21 cellular contexts compared by ENCODE assay signal in genomic region chr18:12313530-12314245, GRCh38. TPM values are rescaled to one million over a fixed set of nuclear protein-coding genes. Genes with fewer than 3 reads are reported as not detected.
DNase-seq lines count a peak whose midpoint lies in the region; ATAC-seq and TF ChIP-seq lines count a peak whose summit lies in the region.
"Had no signal": no experiment of that assay in that cellular context is flagged by ENCODE, and none has a peak within 500 bp of the region (broad histone marks: within the 10 kb centered on the region; RNA-seq: fewer than 3 reads in every experiment).

No MANE protein-coding gene starts in this region.

- TF ChIP-seq EP300 in suprapubic skin (IDR thresholded peaks at IDR 0.05), result no peak

- no peak overlapping the region for H3K4me2 ChIP-seq in mesenchymal stem cell (ENCODE audit: low read length, poor library complexity, severe bottlenecking)

- H4K8ac ChIP-seq in mesenchymal stem cell (ENCODE audit: low read length), result no peak overlapping the region

- H3K9me3 ChIP-seq in mesenchymal stem cell (ENCODE audit: control insufficient read depth, low read length), result peaks cover 11% of the 10 kb centered on the region
- no peaks in the 10 kb centered on the region for H3K9me3 ChIP-seq in suprapubic skin
- peaks cover 0 to 6% (median 0%) of the 10 kb centered on the region in 3 donors for H3K9me3 ChIP-seq in gastrocnemius medialis
- no peaks in the 10 kb centered on the region for H3K9me3 ChIP-seq in colonic mucosa

- no peak overlapping the region for H3K14ac ChIP-seq in mesenchymal stem cell (ENCODE audit: low read length in 2 of 2)

- TF ChIP-seq CTCF in chondrocyte (IDR thresholded peaks at IDR 0.05) (no peak), suprapubic skin (IDR thresholded peaks at IDR 0.05) (no peak), foreskin keratinocyte (conservative IDR thresholded peaks at IDR 0.05) (no peak), gastrocnemius medialis (IDR thresholded peaks at IDR 0.05 in 4 of 5, conservative IDR thresholded peaks at IDR 0.05 in 1 of 5) (no peak), colonic mucosa (IDR thresholded peaks at IDR 0.05) (no peak)

- H3K9ac ChIP-seq in mesenchymal stem cell (ENCODE audit: low read length), result peak overlapping the region; percentile 86
- H3K9ac ChIP-seq in colonic mucosa (ENCODE audit: low read depth in 2 of 2, low read length in 2 of 2), result no peak overlapping the region

- peak; percentile 15 for DNase-seq in NCI-H2171 treated with DMSO at 0.1 percent for 48 hours (lab: John Stamatoyannopoulos, UW)
- no peak for DNase-seq in NCI-H2171 (lab: John Stamatoyannopoulos, UW)
- no peak for DNase-seq in chondrocyte (ENCODE audit: low spot score)
- no peak for DNase-seq in mesenchymal stem cell
- DNase-seq in suprapubic skin (ENCODE audit: low spot score in 2 of 2), result peak in 1 of 2 donors; percentile 38
- no peak for DNase-seq in foreskin keratinocyte
- DNase-seq in gastrocnemius medialis, result no peak
- no peak for DNase-seq in colonic mucosa
- DNase-seq: activated CD8-positive, alpha-beta T cell treated with anti-CD3 and anti-CD28 coated beads for 36 hours; amygdala; CD4-positive, alpha-beta T cell; cortex of kidney; DMS79 treated with DMSO at 0.1 percent for 48 hours; retina; stimulated activated CD4-positive, alpha-beta T cell treated with anti-CD3 and anti-CD28 coated beads, Interleukin-1b, Interleukin-23, amount 100 ng/mL, for 48 hours; trophoblast cell had no signal

- ATAC-seq in foreskin keratinocyte, result no peak
- no peak for ATAC-seq in gastrocnemius medialis
- ATAC-seq: activated CD8-positive, alpha-beta T cell treated with anti-CD3 and anti-CD28 coated beads for 36 hours; activated T-helper 17 cell treated with anti-CD3 and anti-CD28 coated beads, Interleukin-2, amount 50 U/mL, for 72 hours; natural killer cell treated with Interleukin-12 subunit alpha and Interleukin-12 subunit beta and Interleukin-15 and Interleukin-18, amount 100 ng/mL, for 72 hours had no signal

- no peaks in the 10 kb centered on the region for H3K27me3 Mint-ChIP-seq in chondrocyte (ENCODE audit: low read depth)

- H3K18ac ChIP-seq in mesenchymal stem cell (ENCODE audit: low read depth in 1 of 2, low read length in 2 of 2), result no peak overlapping the region

- H2BK5ac ChIP-seq in mesenchymal stem cell (ENCODE audit: low read depth, low read length, poor library complexity, severe bottlenecking), result no peak overlapping the region

- TF ChIP-seq POLR2A in suprapubic skin (IDR thresholded peaks at IDR 0.05) (no peak), gastrocnemius medialis (IDR thresholded peaks at IDR 0.05) (no peak)

- peaks cover 46% of the 10 kb centered on the region for H3K36me3 Mint-ChIP-seq in chondrocyte (ENCODE audit: low read depth)

- intact Hi-C loops in gastrocnemius medialis (cut with DNase I; ENCODE audit: low total_unique reads), result no loop called here
- intact Hi-C loops in colonic mucosa (cut with DNase I), result no loop called here

- H3K36me3 ChIP-seq in mesenchymal stem cell (ENCODE audit: control insufficient read depth in 1 of 2, insufficient read depth in 2 of 2, low read depth in 1 of 2, low read length in 2 of 2) (peaks cover 34 to 87% of the 10 kb centered on the region in 2 experiments), suprapubic skin (peaks cover 30% of the 10 kb centered on the region), gastrocnemius medialis (peaks cover 0 to 14% of the 10 kb centered on the region in 2 donors), colonic mucosa (no peaks in the 10 kb centered on the region)

- WGBS in mesenchymal stem cell, result 95% methylated on average over 5 of the region's 5 CpGs
- 72% methylated on average over 5 of the region's 5 CpGs for WGBS in suprapubic skin

- no peak overlapping the region for H2BK12ac ChIP-seq in mesenchymal stem cell (ENCODE audit: low read length in 2 of 2)

- peak overlapping the region in 1 of 2 experiments; percentile 6 for H3K4me3 ChIP-seq in mesenchymal stem cell (ENCODE audit: insufficient read depth in 1 of 2, low read depth in 1 of 2, low read length in 2 of 2)
- no peak overlapping the region for H3K4me3 ChIP-seq in suprapubic skin
- H3K4me3 ChIP-seq in gastrocnemius medialis, result no peak overlapping the region
- no peak overlapping the region for H3K4me3 ChIP-seq in colonic mucosa

- no peak overlapping the region for H2BK15ac ChIP-seq in mesenchymal stem cell (ENCODE audit: low read depth, poor library complexity, severe bottlenecking)

- H3K27ac ChIP-seq in mesenchymal stem cell (ENCODE audit: low read length, poor library complexity, severe bottlenecking) (no peak overlapping the region), suprapubic skin (peak overlapping the region; percentile 19), foreskin keratinocyte (no peak overlapping the region), gastrocnemius medialis (no peak overlapping the region), colonic mucosa (no peak overlapping the region)
- H3K27ac ChIP-seq: 22Rv1 had no signal

- no peak overlapping the region for H3K4me3 Mint-ChIP-seq in chondrocyte (ENCODE audit: unreplicated experiment)
- H3K4me3 Mint-ChIP-seq: activated CD8-positive, alpha-beta T cell treated with anti-CD3 and anti-CD28 coated beads for 36 hours; activated T-helper 17 cell treated with anti-CD3 and anti-CD28 coated beads, Interleukin-2, amount 50 U/mL, for 72 hours; CD4-positive, alpha-beta T cell; natural killer cell treated with Interleukin-12 subunit alpha and Interleukin-12 subunit beta and Interleukin-15 and Interleukin-18, amount 100 ng/mL, for 72 hours had no signal

- no peaks in the 10 kb centered on the region for H3K79me1 ChIP-seq in mesenchymal stem cell (replicated peaks; ENCODE audit: low read length, poor library complexity, severe bottlenecking)

- H4K91ac ChIP-seq in mesenchymal stem cell (ENCODE audit: low read length), result no peak overlapping the region

- in situ Hi-C loops in gastrocnemius medialis (cut with MboI; ENCODE audit: low sequenced_read_pairs in 4 of 4), result no loop called here

- no peak overlapping the region for H2AFZ ChIP-seq in mesenchymal stem cell (ENCODE audit: low read depth, low read length)

- no peak overlapping the region for H2BK120ac ChIP-seq in mesenchymal stem cell (ENCODE audit: low read depth, low read length)

- peaks cover 79% of the 10 kb centered on the region for H3K4me1 Mint-ChIP-seq in chondrocyte (ENCODE audit: low read depth)
- H3K4me1 Mint-ChIP-seq: activated T-helper 17 cell treated with anti-CD3 and anti-CD28 coated beads, Interleukin-2, amount 50 U/mL, for 72 hours had no signal

- peaks cover 8% of the 10 kb centered on the region for H3K4me1 ChIP-seq in mesenchymal stem cell (ENCODE audit: control insufficient read depth, insufficient read depth, low read depth, low read length)
- peaks cover 74% of the 10 kb centered on the region for H3K4me1 ChIP-seq in suprapubic skin
- peaks cover 29% of the 10 kb centered on the region for H3K4me1 ChIP-seq in foreskin keratinocyte
- H3K4me1 ChIP-seq in gastrocnemius medialis, result peaks cover 19 to 32% of the 10 kb centered on the region in 2 donors
- peaks cover 3% of the 10 kb centered on the region for H3K4me1 ChIP-seq in colonic mucosa

- H3K27me3 ChIP-seq in mesenchymal stem cell (ENCODE audit: control insufficient read depth in 1 of 2, insufficient read depth in 1 of 2, low read length in 2 of 2) (no peaks in the 10 kb centered on the region), suprapubic skin (no peaks in the 10 kb centered on the region), foreskin keratinocyte (no peaks in the 10 kb centered on the region), gastrocnemius medialis (peaks cover 6 to 10% (median 10%) of the 10 kb centered on the region in 3 donors), colonic mucosa (peaks cover 3% of the 10 kb centered on the region)

- no peak overlapping the region for H3K23ac ChIP-seq in mesenchymal stem cell (ENCODE audit: low read length in 2 of 2)

- H3K27ac Mint-ChIP-seq in chondrocyte (ENCODE audit: unreplicated experiment), result peak overlapping the region; percentile 69
- H3K27ac Mint-ChIP-seq: activated CD8-positive, alpha-beta T cell treated with anti-CD3 and anti-CD28 coated beads for 36 hours; activated T-helper 17 cell treated with anti-CD3 and anti-CD28 coated beads, Interleukin-2, amount 50 U/mL, for 72 hours; CD4-positive, alpha-beta T cell; natural killer cell treated with Interleukin-12 subunit alpha and Interleukin-12 subunit beta and Interleukin-15 and Interleukin-18, amount 100 ng/mL, for 72 hours had no signal

- H3K4ac ChIP-seq in mesenchymal stem cell (ENCODE audit: low read depth in 1 of 2, low read length in 2 of 2), result no peak overlapping the region

- no peak overlapping the region for H2AK5ac ChIP-seq in mesenchymal stem cell (ENCODE audit: low read length, severe bottlenecking)

- peaks cover 3% of the 10 kb centered on the region for H3K9me3 Mint-ChIP-seq in chondrocyte (ENCODE audit: low read depth)
- H3K9me3 Mint-ChIP-seq: natural killer cell treated with Interleukin-12 subunit alpha and Interleukin-12 subunit beta and Interleukin-15 and Interleukin-18, amount 100 ng/mL, for 72 hours had no signal

RNA-seq across cellular contexts. Expression of gene TUBB6, which starts 5.6 kb away (rescaled TPM):
- total RNA-seq in chondrocyte, result 196 to 204 TPM (median 198 TPM) in 3 replicates
- polyA plus RNA-seq in mesenchymal stem cell (2013, experiment 1 of 2), result 234 TPM
- 237 TPM for polyA plus RNA-seq in mesenchymal stem cell (2013, experiment 2 of 2)
- total RNA-seq in suprapubic skin, result 100 to 1,000 TPM; 211 to 298 (median 220) TPM
- 772 and 774 TPM in 2 replicates for total RNA-seq in foreskin keratinocyte
- polyA plus RNA-seq in foreskin keratinocyte, result 680 and 693 TPM in 2 replicates
- total RNA-seq in gastrocnemius medialis, result 10 to 100 TPM in 3 of 4 donors, 1 to 10 TPM in 1; 6.3 to 29.7 (median 13.5) TPM
- total RNA-seq in colonic mucosa, result 10 to 100 TPM in 1 of 2 donors, 1 to 10 TPM in 1; 7.8 to 41.6 TPM

RNA-seq across cellular contexts. Expression of gene CIDEA, which starts 59.5 kb away (rescaled TPM):
- total RNA-seq in chondrocyte (not detected in 3 replicates), suprapubic skin (10 to 100 TPM; 17.5 to 72.2 (median 36.4) TPM), foreskin keratinocyte (12.3 and 12.5 TPM in 2 replicates), gastrocnemius medialis (1 to 10 TPM in 1 of 4 donors, under 1 TPM in 1, not detected in 2; 0.33 to 7.4 TPM), colonic mucosa (not detected)
- not detected for polyA plus RNA-seq in mesenchymal stem cell (2013, experiment 1 of 2)
- polyA plus RNA-seq in mesenchymal stem cell (2013, experiment 2 of 2), result not detected
- polyA plus RNA-seq in foreskin keratinocyte, result 18.5 and 21.2 TPM in 2 replicates
- total RNA-seq: activated CD8-positive, alpha-beta T cell treated with anti-CD3 and anti-CD28 coated beads for 36 hours; activated T-helper 17 cell treated with anti-CD3 and anti-CD28 coated beads, Interleukin-2, amount 50 U/mL, for 72 hours; CD4-positive, alpha-beta T cell; liver; natural killer cell treated with Interleukin-12 subunit alpha and Interleukin-12 subunit beta and Interleukin-15 and Interleukin-18, amount 100 ng/mL, for 72 hours; NCI-H460 had no signal
- polyA plus RNA-seq: liver had no signal
